Comparison of ENCODE assay signal across 8 cellular contexts in genomic region chr3:183698760-183699159, GRCh38. TPM values are rescaled to one million over a fixed set of nuclear protein-coding genes. Genes with fewer than 3 reads are reported as not detected.
A peak's percentile ranks its signal among the peaks of the same experiment; 100 is the strongest.
DNase-seq lines count a peak whose midpoint lies in the region; ATAC-seq and TF ChIP-seq lines count a peak whose summit lies in the region.

No MANE protein-coding gene starts in this region.

- H3K9me3 ChIP-seq in iPS-20b (ENCODE audit: insufficient read depth, low read depth, low read length) (no peaks in the 10 kb centered on the region), spleen (no peaks in the 10 kb centered on the region)

- H3K4me3 ChIP-seq in astrocyte of the cerebellum (ENCODE audit: low read depth, low read length), result peak overlapping the region; percentile 96
- peak overlapping the region; percentile 81 for H3K4me3 ChIP-seq in iPS-20b (ENCODE audit: low read length)
- H3K4me3 ChIP-seq in spleen, result peak overlapping the region; percentile 86 to 99 (median 95)

- intact Hi-C loops in spleen (cut with DNase I; ENCODE audit: low total_unique reads), result no loop called here

- in situ Hi-C loops in astrocyte of the cerebellum (cut with HindIII; ENCODE audit: low sequenced_read_pairs), result no loop called here

- H3K4me1 ChIP-seq in iPS-20b (ENCODE audit: insufficient read depth, low read length) (peaks cover 6% of the 10 kb centered on the region), spleen (peaks cover 12 to 57% (median 27%) of the 10 kb centered on the region in 6 donors)

- peak overlapping the region; percentile 98 for H3K9ac ChIP-seq in iPS-20b (ENCODE audit: low read depth, low read length)

- no peak for TF ChIP-seq POLR2A in spleen (IDR thresholded peaks at IDR 0.05)

- H3K27ac ChIP-seq in iPS-20b (ENCODE audit: low read length) (no peak overlapping the region), spleen (peak overlapping the region; percentile 86 to 97 (median 93))

- ATAC-seq in GM18498 (IDR thresholded peaks at IDR 0.05; ENCODE audit: unreplicated experiment), result no peak

- WGBS in spleen, 5 donors, result 1 to 3% (median 2%) methylated on average over 9 of the region's 9 CpGs

- H3K27me3 ChIP-seq in iPS-20b (ENCODE audit: insufficient read depth, low read length) (no peaks in the 10 kb centered on the region), spleen (replicated peaks in 1 of 7) (no peaks in the 10 kb centered on the region)

- TF ChIP-seq CTCF in astrocyte of the cerebellum (IDR thresholded peaks at IDR 0.05; ENCODE audit: low read depth, low read length, missing control alignments) (no peak), spleen (IDR thresholded peaks at IDR 0.05 in 8 of 11, conservative IDR thresholded peaks at IDR 0.05 in 3 of 11) (no peak)

- H3K36me3 ChIP-seq in iPS-20b (ENCODE audit: insufficient read depth, low read depth, low read length) (peaks cover 7% of the 10 kb centered on the region), spleen (peaks cover 0 to 14% (median 0%) of the 10 kb centered on the region in 6 donors)

- peak; percentile 70 for DNase-seq in SIG-M5 treated with dmso at 0.1 percent for 504 hours (lab: John Stamatoyannopoulos, UW; ENCODE audit: unreplicated experiment)
- DNase-seq in SIG-M5 (lab: John Stamatoyannopoulos, UW), result no peak
- DNase-seq in NCI-H524 (lab: John Stamatoyannopoulos, UW), result peak; percentile 26 to 44
- DNase-seq in astrocyte of the cerebellum (ENCODE audit: low read depth), result no peak
- DNase-seq in spleen, result no peak
- no peak for DNase-seq in central memory CD4-positive, alpha-beta T cell

RNA-seq across cellular contexts. Expression of gene YEATS2, which starts 1.2 kb away (rescaled TPM):
- total RNA-seq in spleen, result 10 to 100 TPM; 20.7 to 33.5 (median 28.7) TPM
- 1 to 10 TPM; 4.6 to 8.6 (median 5.2) TPM for polyA plus RNA-seq in spleen

Comparison
In these comparisons a context has a peak if more than half of its experiments do, and no peak if none do; other contexts are left out.
1. DNase-seq: peak in SIG-M5 treated with dmso at 0.1 percent for 504 hours (single experiment) and NCI-H524 (2 of 2); none in SIG-M5 (single experiment), astrocyte of the cerebellum (single experiment), spleen (single experiment) and central memory CD4-positive, alpha-beta T cell (single experiment).
2. Peak in every context shown above with its lines, with median percentiles within 50 percentile points of each other: H3K4me3 ChIP-seq.